27 cellular contexts compared by ENCODE assay signal in genomic region chr2:178088774-178089173, GRCh38. TPM values are rescaled to one million over a fixed set of nuclear protein-coding genes. Genes with fewer than 3 reads are reported as not detected.
"Had no signal": no experiment of that assay in that cellular context is flagged by ENCODE, and none has a peak within 500 bp of the region (broad histone marks: within the 10 kb centered on the region; RNA-seq: fewer than 3 reads in every experiment).

No MANE protein-coding gene starts in this region.

- H3K36me3 Mint-ChIP-seq: activated naive CD8-positive, alpha-beta T cell treated with anti-CD3 and anti-CD28 coated beads, Interleukin-2, amount 10 ng/mL, durations not matched to agents 7 days and 5 days had no signal

- H3K9me2 ChIP-seq: SK-N-SH had no signal

- ATAC-seq: activated CD4-positive, CD25-positive, alpha-beta regulatory T cell treated with anti-CD3 and anti-CD28 coated beads, Interleukin-2, amount 50 U/mL, for 24 hours; activated CD8-positive, alpha-beta T cell treated with anti-CD3 and anti-CD28 coated beads, Interleukin-2, amount 10 ng/mL, durations not matched to agents 7 days and 5 days had no signal

- H3K4me2 ChIP-seq: SK-N-SH had no signal

- H3K9ac ChIP-seq: SK-N-SH had no signal

- H3K9me3 Mint-ChIP-seq: activated naive CD8-positive, alpha-beta T cell treated with anti-CD3 and anti-CD28 coated beads, Interleukin-2, amount 10 ng/mL, durations not matched to agents 7 days and 5 days had no signal

- H3K36me3 ChIP-seq: adrenal gland, Peyer's patch, SJCRH30 had no signal

- H3K27ac Mint-ChIP-seq: activated CD8-positive, alpha-beta T cell treated with anti-CD3 and anti-CD28 coated beads, Interleukin-2, amount 10 ng/mL, durations not matched to agents 7 days and 5 days; activated naive CD8-positive, alpha-beta T cell treated with anti-CD3 and anti-CD28 coated beads, Interleukin-2, amount 10 ng/mL, durations not matched to agents 7 days and 5 days had no signal

- H3K27ac ChIP-seq: adrenal gland, Peyer's patch, RWPE1, SJCRH30 had no signal

- DNase-seq: activated CD4-positive, alpha-beta T cell treated with anti-CD3 and anti-CD28 coated beads for 4 hours; activated CD4-positive, alpha-beta T cell treated with anti-CD3 and anti-CD28 coated beads, Interleukin-2, amount 50 U/mL, for 4 hours; activated CD8-positive, alpha-beta memory T cell treated with anti-CD3 and anti-CD28 coated beads, Interleukin-2, amount 50 U/mL, for 48 hours; activated CD8-positive, alpha-beta T cell treated with anti-CD3 and anti-CD28 coated beads, Interleukin-2, amount 10 ng/mL, durations not matched to agents 7 days and 5 days; activated naive CD4-positive, alpha-beta T cell treated with anti-CD3 and anti-CD28 coated beads, Interleukin-2, amount 50 U/mL, for 16 hours; activated naive CD8-positive, alpha-beta T cell treated with anti-CD3 and anti-CD28 coated beads, Interleukin-2, amount 10 ng/mL, durations not matched to agents 7 days and 5 days; activated T-cell treated with anti-CD3 and anti-CD28 coated beads, Interleukin-2, amount 50 U/mL, for 1 hour; adrenal gland; anterior cingulate cortex; IMR-90; KG1; NCI-H1092; NCI-H1417; NCI-H1694 treated with DMSO at 0.1 percent for 48 hours; NCI-H2029 treated with DMSO at 0.1 percent for 48 hours; NCI-H446; NCI-H526; NCI-H774; Peyer's patch; Right ventricle myocardium superior; SJCRH30; SK-N-SH; T-helper 1 cell had no signal

- H3K9me3 ChIP-seq: adrenal gland, Peyer's patch, SJCRH30, SK-N-SH had no signal

- H3K4me1 ChIP-seq: adrenal gland, Peyer's patch, SJCRH30 had no signal

- H3K4me1 Mint-ChIP-seq: activated naive CD8-positive, alpha-beta T cell treated with anti-CD3 and anti-CD28 coated beads, Interleukin-2, amount 10 ng/mL, durations not matched to agents 7 days and 5 days had no signal

- H3K27me3 ChIP-seq: adrenal gland, Peyer's patch had no signal

- H3K4me3 ChIP-seq: adrenal gland, Peyer's patch, SJCRH30 had no signal

- H3K4me3 Mint-ChIP-seq: activated CD8-positive, alpha-beta T cell treated with anti-CD3 and anti-CD28 coated beads, Interleukin-2, amount 10 ng/mL, durations not matched to agents 7 days and 5 days; activated naive CD8-positive, alpha-beta T cell treated with anti-CD3 and anti-CD28 coated beads, Interleukin-2, amount 10 ng/mL, durations not matched to agents 7 days and 5 days had no signal

RNA-seq across cellular contexts. Expression of gene PDE11A, which starts 16.2 kb away (rescaled TPM):
- total RNA-seq: activated CD8-positive, alpha-beta T cell treated with anti-CD3 and anti-CD28 coated beads, Interleukin-2, amount 10 ng/mL, durations not matched to agents 7 days and 5 days; activated naive CD8-positive, alpha-beta T cell treated with anti-CD3 and anti-CD28 coated beads, Interleukin-2, amount 10 ng/mL, durations not matched to agents 7 days and 5 days; MCF 10A; T-helper 2 cell treated with Interferon-gamma antibody and Interleukin-4, amounts not matched to agents 100 ng/mL and 5 ng/mL, for 36 hours had no signal
